In the genomic region with DNA sequence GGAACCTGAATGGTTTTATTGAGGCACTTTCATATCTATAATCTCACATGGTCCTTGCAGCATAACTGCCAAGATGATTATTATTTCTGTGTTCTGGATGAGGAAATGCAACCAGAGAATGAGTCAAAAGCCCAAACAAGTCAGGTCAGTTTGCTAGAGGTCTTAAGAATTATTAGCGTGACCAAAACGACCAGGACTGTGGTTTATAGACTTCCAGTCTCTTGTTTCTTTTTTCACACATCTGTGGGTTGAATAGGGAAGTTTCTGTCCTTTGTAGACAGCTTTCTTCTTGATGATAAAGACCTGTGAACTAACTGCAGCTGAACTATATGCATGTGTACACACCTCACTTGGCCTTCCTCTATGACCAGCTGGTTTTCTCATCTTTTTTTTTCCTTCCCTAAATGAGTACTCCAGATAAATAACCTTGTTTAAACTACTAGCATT, we compare ENCODE assay signal across 1 cellular context.
TF ChIP-seq lines count a peak whose summit lies in the region.

No MANE protein-coding gene starts in this region.

TF ChIP-seq in SK-N-SH treated with all-trans-retinoic acid at 6 μM for 48 hours, 23 proteins besides CTCF, POLR2A, EP300 and RAD21 (continued from another document):
- TF ChIP-seq ZFP30 (CRISPR knock-in tag; IDR thresholded peaks at IDR 0.05): no peak
